Comparison of ENCODE assay signal across 20 cellular contexts in the genomic region with DNA sequence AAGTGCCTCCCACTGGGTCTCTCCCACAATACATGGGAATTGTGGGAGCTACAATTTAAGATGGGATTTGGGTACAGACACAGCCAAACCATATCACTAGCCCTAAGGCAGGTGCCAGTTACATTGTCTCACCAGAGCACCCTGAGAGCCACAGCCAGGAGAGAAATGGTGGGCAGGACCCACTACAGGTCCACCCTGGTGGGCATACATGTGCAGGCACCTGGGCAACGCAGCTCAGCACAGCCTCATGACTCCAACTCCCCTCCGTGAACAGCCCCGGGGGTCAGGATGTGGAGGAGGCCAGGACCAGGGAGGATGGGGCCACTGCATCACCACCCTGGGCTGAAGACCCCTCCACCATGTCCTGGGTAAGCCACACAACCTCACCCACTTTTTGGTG.
"Had no signal": no experiment of that assay in that cellular context is flagged by ENCODE, and none has a peak within 500 bp of the region (broad histone marks: within the 10 kb centered on the region; RNA-seq: fewer than 3 reads in every experiment).

No MANE protein-coding gene starts in this region.

- H3K4me3 ChIP-seq: K562 had no signal

- ATAC-seq: K562 had no signal

- DNase-seq: Kasumi-1, MM.1S, NCI-H1092 treated with DMSO at 0.1 percent for 48 hours, NCI-H1436, NCI-H187, NCI-H2029, NCI-H2081 treated with DMSO at 0.1 percent for 48 hours, NCI-H2171, NCI-H226, NCI-H446, NCI-H510A, NCI-H524 treated with DMSO at 0.1 percent for 48 hours, NCI-H774, Right ventricle myocardium superior, RPMI8226, SIG-M5, SK-N-SH had no signal

- H3K27ac ChIP-seq: HL-60, KMS-11 had no signal

- H3K4me2 ChIP-seq: KMS-11, SK-N-SH had no signal

- H3K9ac ChIP-seq: KMS-11, SK-N-SH had no signal
